14 cellular contexts compared by ENCODE assay signal in genomic region chr12:93592641-93593396, GRCh38. TPM values are rescaled to one million over a fixed set of nuclear protein-coding genes. Genes with fewer than 3 reads are reported as not detected.
DNase-seq lines count a peak whose midpoint lies in the region; ATAC-seq and TF ChIP-seq lines count a peak whose summit lies in the region.
"Had no signal": no experiment of that assay in that cellular context is flagged by ENCODE, and none has a peak within 500 bp of the region (broad histone marks: within the 10 kb centered on the region; RNA-seq: fewer than 3 reads in every experiment).

No MANE protein-coding gene starts in this region.

- H3K27me3 ChIP-seq in Peyer's patch (no peaks in the 10 kb centered on the region), left lung (peaks cover 0 to 9% of the 10 kb centered on the region in 2 donors), stomach smooth muscle (ENCODE audit: control insufficient read depth in 1 of 2, insufficient read depth in 2 of 2, low read length in 2 of 2) (no peaks in the 10 kb centered on the region)
- H3K27me3 ChIP-seq: colonic mucosa, tibial nerve had no signal

- H3K36me3 ChIP-seq in Peyer's patch (no peaks in the 10 kb centered on the region), left lung (no peaks in the 10 kb centered on the region), stomach smooth muscle (ENCODE audit: control insufficient read depth in 2 of 2, insufficient read depth in 2 of 2, low read length in 2 of 2) (no peaks in the 10 kb centered on the region)
- H3K36me3 ChIP-seq: colonic mucosa, spleen, tibial nerve had no signal

- TF ChIP-seq CTCF in Peyer's patch (IDR thresholded peaks at IDR 0.05) (no peak), left lung (IDR thresholded peaks at IDR 0.05) (no peak)

- H3K27ac ChIP-seq in Peyer's patch, result peak overlapping the region in 3 of 4 donors; percentile 15 to 73 (median 16)
- H3K27ac ChIP-seq in left lung, result peak overlapping the region; percentile 78 to 88
- H3K27ac ChIP-seq in stomach smooth muscle (ENCODE audit: low read length), result peak overlapping the region; percentile 46
- H3K27ac ChIP-seq: A549 had no signal

- TF ChIP-seq POLR2A in Peyer's patch (IDR thresholded peaks at IDR 0.05), result no peak

- peak overlapping the region in 1 of 2 donors; percentile 91 for H3K9ac ChIP-seq in stomach smooth muscle (ENCODE audit: low read length in 2 of 2)

- ATAC-seq in left lung (no peak), HG03108 (IDR thresholded peaks at IDR 0.05; ENCODE audit: unreplicated experiment) (no peak), GM18502 (IDR thresholded peaks at IDR 0.05; ENCODE audit: poor library complexity, unreplicated experiment) (no peak), HG03097 (IDR thresholded peaks at IDR 0.05; ENCODE audit: low FRiP score, unreplicated experiment) (no peak)
- ATAC-seq: A549; activated naive CD4-positive, alpha-beta T cell treated with anti-CD3 and anti-CD28 coated beads, Interleukin-2, amount 50 U/mL, for 72 hours had no signal

- H3K4me1 ChIP-seq in Peyer's patch (peaks cover 0 to 8% (median 0%) of the 10 kb centered on the region in 4 donors), left lung (peaks cover 4 to 11% of the 10 kb centered on the region in 2 donors), stomach smooth muscle (ENCODE audit: control insufficient read depth, insufficient read depth, low read length) (peaks cover 3% of the 10 kb centered on the region)
- H3K4me1 ChIP-seq: A549, colonic mucosa had no signal

- no peaks in the 10 kb centered on the region for H3K9me3 ChIP-seq in Peyer's patch
- no peaks in the 10 kb centered on the region for H3K9me3 ChIP-seq in left lung
- H3K9me3 ChIP-seq in stomach smooth muscle (ENCODE audit: control insufficient read depth in 2 of 2, low read length in 2 of 2), result no peaks in the 10 kb centered on the region
- H3K9me3 ChIP-seq: A549, colonic mucosa, spleen, tibial nerve had no signal

- no peak overlapping the region for H3K4me3 ChIP-seq in Peyer's patch
- H3K4me3 ChIP-seq in left lung, result no peak overlapping the region
- no peak overlapping the region for H3K4me3 ChIP-seq in stomach smooth muscle (ENCODE audit: low read length in 2 of 2)
- H3K4me3 ChIP-seq: A549, tibial nerve had no signal

- intact Hi-C loops in left lung (cut with DNase I), result no loop called here

- DNase-seq in NOMO-1 treated with DMSO at 0.1 percent for 48 hours (lab: John Stamatoyannopoulos, UW; ENCODE audit: unreplicated experiment) (peak; percentile 18), NOMO-1 treated with dmso at 0.1 percent for 144 hours (lab: John Stamatoyannopoulos, UW; ENCODE audit: unreplicated experiment) (no peak), Peyer's patch (no peak), left lung (no peak)
- DNase-seq: colonic mucosa, NCI-H345, spleen had no signal

RNA-seq across cellular contexts. Expression of gene SOCS2, which starts 20.3 kb away (rescaled TPM):
- total RNA-seq in Peyer's patch (100 to 1,000 TPM in 1 of 4 donors, 10 to 100 TPM in 3; 33.4 to 113 (median 35.1) TPM), left lung (10 to 100 TPM; 15.7 to 30.4 TPM)

Comparison
In these comparisons a context has a peak if more than half of its experiments do, and no peak if none do; other contexts are left out.
1. H3K27ac ChIP-seq: peak in every context shown above with its lines; median percentile 83 in left lung; 46 in stomach smooth muscle; 16 in Peyer's patch.